10 cellular contexts compared by ENCODE assay signal in genomic region chr3:17399586-17399985, GRCh38.
DNase-seq lines count a peak whose midpoint lies in the region; ATAC-seq and TF ChIP-seq lines count a peak whose summit lies in the region.
"Had no signal": no experiment of that assay in that cellular context is flagged by ENCODE, and none has a peak within 500 bp of the region (broad histone marks: within the 10 kb centered on the region; RNA-seq: fewer than 3 reads in every experiment).

No MANE protein-coding gene starts in this region.

- intact Hi-C loops in adrenal gland (cut with DNase I): no loop called here

- H3K4me1 ChIP-seq in adrenal gland (replicated peaks in 1 of 2): no peaks in the 10 kb centered on the region

- no peak for TF ChIP-seq POLR2A in adrenal gland (IDR thresholded peaks at IDR 0.05)

- H3K27ac ChIP-seq in adrenal gland: no peak overlapping the region

- 71 to 92% (median 90%) methylated on average over 1 of the region's 1 CpG for WGBS in adrenal gland, 4 donors

- H3K4me3 ChIP-seq in adrenal gland: no peak overlapping the region
- H3K4me3 ChIP-seq: smooth muscle cell had no signal

- no peaks in the 10 kb centered on the region for H3K36me3 ChIP-seq in adrenal gland (replicated peaks in 1 of 2)

- DNase-seq in SKM-1 (lab: John Stamatoyannopoulos, UW; ENCODE audit: unreplicated experiment): no peak
- DNase-seq in adrenal gland: no peak
- no peak for DNase-seq in KG1 (lab: John Stamatoyannopoulos, UW)
- no peak for DNase-seq in GM19240 (ENCODE audit: insufficient read length, low spot score)
- DNase-seq: activated CD4-positive, alpha-beta T cell treated with anti-CD3 and anti-CD28 coated beads, Interleukin-2, amount 50 U/mL, for 48 hours; NCI-H1694 had no signal

- H3K9me3 ChIP-seq in adrenal gland (replicated peaks in 1 of 3): no peaks in the 10 kb centered on the region

- TF ChIP-seq CTCF in adrenal gland (IDR thresholded peaks at IDR 0.05): no peak

- ATAC-seq in GM19351 (IDR thresholded peaks at IDR 0.05; ENCODE audit: unreplicated experiment) (peak; percentile 48), HG02642 (IDR thresholded peaks at IDR 0.05; ENCODE audit: poor library complexity, unreplicated experiment) (peak; percentile 47), HG03342 (IDR thresholded peaks at IDR 0.05; ENCODE audit: unreplicated experiment) (peak; percentile 47)

- no peaks in the 10 kb centered on the region for H3K27me3 ChIP-seq in adrenal gland
